In genomic region chr12:1474059-1474537, GRCh38 we compare ENCODE assay signal across 9 cellular contexts.
DNase-seq lines count a peak whose midpoint lies in the region; FAIRE-seq lines count a peak whose summit lies in the region.
"Had no signal": no experiment of that assay in that cellular context is flagged by ENCODE, and none has a peak within 500 bp of the region (broad histone marks: within the 10 kb centered on the region; RNA-seq: fewer than 3 reads in every experiment).

No MANE protein-coding gene starts in this region.

- FAIRE-seq in small intestine (lab: Jason Lieb, UNC), result no peak

- no peaks in the 10 kb centered on the region for H3K36me3 Mint-ChIP-seq in T-helper 2 cell treated with Interferon-gamma antibody and Interleukin-4, amounts not matched to agents 5 μg/mL and 100 μg/mL, for 36 hours (ENCODE audit: low read depth)

- no peaks in the 10 kb centered on the region for H3K9me3 Mint-ChIP-seq in T-helper 2 cell treated with Interferon-gamma antibody and Interleukin-4, amounts not matched to agents 5 μg/mL and 100 μg/mL, for 36 hours

- H3K4me3 Mint-ChIP-seq in T-helper 2 cell treated with Interferon-gamma antibody and Interleukin-4, amounts not matched to agents 5 μg/mL and 100 μg/mL, for 36 hours, result no peak overlapping the region
- H3K4me3 Mint-ChIP-seq: activated naive CD8-positive, alpha-beta T cell had no signal

- H3K27ac ChIP-seq in small intestine (ENCODE audit: low read depth in 1 of 2, low read length in 1 of 2), result no peak overlapping the region

- peaks cover 8% of the 10 kb centered on the region for H3K4me1 Mint-ChIP-seq in T-helper 2 cell treated with Interferon-gamma antibody and Interleukin-4, amounts not matched to agents 5 μg/mL and 100 μg/mL, for 36 hours (ENCODE audit: low read depth)

- DNase-seq in stimulated activated CD4-positive, alpha-beta T cell treated with anti-CD3 and anti-CD28 coated beads, Interleukin-1b, Interleukin-23, amount 100 ng/mL, for 48 hours, result peak; percentile 20
- no peak for DNase-seq in stimulated activated CD4-positive, alpha-beta T cell treated with anti-CD3 and anti-CD28 coated beads, Interleukin-2, amount 100 ng/mL, for 48 hours
- peak; percentile 59 for DNase-seq in T-helper 2 cell treated with Interferon-gamma antibody and Interleukin-4, amounts not matched to agents 5 μg/mL and 100 μg/mL, for 36 hours (ENCODE audit: low spot score)
- DNase-seq in foreskin melanocyte, result peak; percentile 91
- DNase-seq in OCI-M1 (lab: John Stamatoyannopoulos, UW), result no peak
- no peak for DNase-seq in NCI-H2081 (lab: John Stamatoyannopoulos, UW)
- DNase-seq in SKM-1 treated with dmso at 0.1 percent for 144 hours (lab: John Stamatoyannopoulos, UW; ENCODE audit: unreplicated experiment), result no peak
- no peak for DNase-seq in small intestine

- no peaks in the 10 kb centered on the region for H3K27me3 Mint-ChIP-seq in T-helper 2 cell treated with Interferon-gamma antibody and Interleukin-4, amounts not matched to agents 5 μg/mL and 100 μg/mL, for 36 hours (ENCODE audit: low read depth)
- H3K27me3 Mint-ChIP-seq: activated naive CD8-positive, alpha-beta T cell had no signal

- H3K4me1 ChIP-seq in small intestine (ENCODE audit: control insufficient read depth in 2 of 2, insufficient read depth in 1 of 2, low read depth in 1 of 2, low read length in 1 of 2), result no peaks in the 10 kb centered on the region

- H3K27ac Mint-ChIP-seq in T-helper 2 cell treated with Interferon-gamma antibody and Interleukin-4, amounts not matched to agents 5 μg/mL and 100 μg/mL, for 36 hours, result no peak overlapping the region

- WGBS in small intestine, 3 donors, result 50 to 78% (median 77%) methylated on average over 5 of the region's 5 CpGs

- H3K9me3 ChIP-seq in small intestine (ENCODE audit: control insufficient read depth, low read depth), result no peaks in the 10 kb centered on the region

- no peaks in the 10 kb centered on the region for H3K27me3 ChIP-seq in small intestine (ENCODE audit: control insufficient read depth in 2 of 2, insufficient read depth in 2 of 2, low read length in 2 of 2)

- H3K4me3 ChIP-seq in small intestine (ENCODE audit: low read depth in 1 of 2, low read length in 2 of 2), result no peak overlapping the region

- no peaks in the 10 kb centered on the region for H3K36me3 ChIP-seq in small intestine (ENCODE audit: control insufficient read depth in 2 of 2, insufficient read depth in 2 of 2, low read length in 2 of 2)

Comparison
In these comparisons a context has a peak if more than half of its experiments do, and no peak if none do; other contexts are left out.
1. DNase-seq: peak in stimulated activated CD4-positive, alpha-beta T cell treated with anti-CD3 and anti-CD28 coated beads, Interleukin-1b, Interleukin-23, amount 100 ng/mL, for 48 hours (single experiment), T-helper 2 cell treated with Interferon-gamma antibody and Interleukin-4, amounts not matched to agents 5 μg/mL and 100 μg/mL, for 36 hours (single experiment) and foreskin melanocyte (single experiment); none in stimulated activated CD4-positive, alpha-beta T cell treated with anti-CD3 and anti-CD28 coated beads, Interleukin-2, amount 100 ng/mL, for 48 hours (0 of 2), OCI-M1 (single experiment), NCI-H2081 (0 of 2), SKM-1 treated with dmso at 0.1 percent for 144 hours (single experiment) and small intestine (single experiment).